Comparison of ENCODE assay signal across 8 cellular contexts in genomic region chr5:140107312-140108092, GRCh38. TPM values are rescaled to one million over a fixed set of nuclear protein-coding genes. Genes with fewer than 3 reads are reported as not detected.
DNase-seq lines count a peak whose midpoint lies in the region; ATAC-seq and TF ChIP-seq lines count a peak whose summit lies in the region.

No MANE protein-coding gene starts in this region.

- ATAC-seq in HG03175 (IDR thresholded peaks at IDR 0.05; ENCODE audit: unreplicated experiment), result peak; percentile 91

- in situ Hi-C loops in GM18951 (cut with MboI; ENCODE audit: low sequenced_read_pairs, unreplicated experiment), result no loop called here

- peak; percentile 86 for TF ChIP-seq POLR2A in GM18951 (IDR thresholded peaks at IDR 0.05; ENCODE audit: extremely low read depth, insufficient read depth, insufficient read length)

- DNase-seq in AG20443 (ENCODE audit: low spot score) (peak; percentile 96), NCI-H446 (lab: John Stamatoyannopoulos, UW) (peak; percentile 72 to 90), cerebellum (ENCODE audit: low spot score) (peak; percentile 94), kidney tubule cell (ENCODE audit: low spot score) (peak; percentile 95)
- peak; percentile 92 for DNase-seq in activated CD4-positive, alpha-beta T cell treated with anti-CD3 and anti-CD28 coated beads for 1 hour
- peak; percentile 76 to 78 for DNase-seq in stimulated activated CD4-positive, alpha-beta T cell treated with anti-CD3 and anti-CD28 coated beads, Interleukin-1b, Interleukin-23, amount 100 ng/mL, for 1 hour (ENCODE audit: low read depth in 2 of 2)

RNA-seq across cellular contexts. Expression of gene PURA, which starts 6.4 kb away (rescaled TPM):
- total RNA-seq in cerebellum, result 12.6 TPM

RNA-seq across cellular contexts. Expression of gene IGIP, which starts 18.2 kb away (rescaled TPM):
- total RNA-seq in cerebellum, result 8.3 TPM

Comparison
In these comparisons a context has a peak if more than half of its experiments do, and no peak if none do; other contexts are left out.
1. Peak in every context shown above with its lines: DNase-seq and ATAC-seq.